In the genomic region with DNA sequence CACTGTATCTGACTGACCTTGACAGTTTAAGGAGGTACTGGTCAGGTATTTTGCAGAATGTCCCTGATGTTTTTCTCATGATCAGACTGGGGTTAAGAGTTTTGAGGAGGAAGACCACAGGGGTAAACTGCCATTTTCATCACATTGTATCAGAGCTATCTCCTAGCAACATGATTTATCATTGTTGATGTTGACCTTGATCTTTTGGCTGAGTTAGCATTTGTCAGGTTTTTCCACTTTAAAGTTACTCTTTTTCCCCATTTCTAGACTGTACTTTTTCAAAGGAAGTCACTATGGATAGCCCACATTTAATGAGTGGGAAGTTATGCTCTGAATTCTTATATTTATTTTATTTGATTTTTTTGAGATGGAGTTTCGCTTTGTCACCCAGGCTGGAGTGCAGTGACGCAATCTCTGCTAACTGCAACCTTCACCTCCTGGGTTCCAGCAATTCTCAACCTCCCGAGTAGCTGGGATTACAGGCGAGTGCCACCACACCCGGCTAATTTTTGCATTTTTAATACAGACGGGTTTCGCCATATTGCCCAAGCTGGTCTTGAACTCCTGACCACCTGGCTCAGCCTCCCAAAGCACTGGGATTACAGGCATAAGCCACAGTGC, we compare ENCODE assay signal across 2 cellular contexts.
A peak's percentile ranks its signal among the peaks of the same experiment; 100 is the strongest.
TF ChIP-seq lines count a peak whose summit lies in the region.

No MANE protein-coding gene starts in this region.

TF ChIP-seq in A549, 52 proteins besides CTCF, POLR2A, EP300 and RAD21:
- TF ChIP-seq ESRRA (IDR thresholded peaks at IDR 0.05; ENCODE audit: borderline replicate concordance, low read length) (no peak), RNF2 (IDR thresholded peaks at IDR 0.05; ENCODE audit: borderline replicate concordance, low read depth) (no peak), CEBPB (IDR thresholded peaks at IDR 0.05) (peak; percentile 41 to 49; a peak in 2 of 4 replicates), MAFK (IDR thresholded peaks at IDR 0.05; ENCODE audit: partially characterized antibody) (no peak), PBX3 (IDR thresholded peaks at IDR 0.05) (no peak), FOSL2 (IDR thresholded peaks at IDR 0.05) (no peak), FOSL2 (CRISPR knock-in tag; IDR thresholded peaks at IDR 0.05) (no peak)
- TF ChIP-seq, protein P1, sequence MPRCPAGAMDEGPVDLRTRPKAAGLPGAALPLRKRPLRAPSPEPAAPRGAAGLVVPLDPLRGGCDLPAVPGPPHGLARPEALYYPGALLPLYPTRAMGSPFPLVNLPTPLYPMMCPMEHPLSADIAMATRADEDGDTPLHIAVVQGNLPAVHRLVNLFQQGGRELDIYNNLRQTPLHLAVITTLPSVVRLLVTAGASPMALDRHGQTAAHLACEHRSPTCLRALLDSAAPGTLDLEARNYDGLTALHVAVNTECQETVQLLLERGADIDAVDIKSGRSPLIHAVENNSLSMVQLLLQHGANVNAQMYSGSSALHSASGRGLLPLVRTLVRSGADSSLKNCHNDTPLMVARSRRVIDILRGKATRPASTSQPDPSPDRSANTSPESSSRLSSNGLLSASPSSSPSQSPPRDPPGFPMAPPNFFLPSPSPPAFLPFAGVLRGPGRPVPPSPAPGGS (IDR thresholded peaks at IDR 0.05): no peak

TF ChIP-seq in H1, 55 proteins besides CTCF, POLR2A, EP300 and RAD21:
- TF ChIP-seq SUZ12 (IDR thresholded peaks at IDR 0.05; ENCODE audit: low read length) (no peak), CEBPB (IDR thresholded peaks at IDR 0.05; ENCODE audit: low read depth, low read length) (peak; percentile 55; the same call in 1 of the 2 replicates)
